In genomic region chr10:7260912-7261700, GRCh38 we compare ENCODE assay signal across 11 cellular contexts.
A peak's percentile ranks its signal among the peaks of the same experiment; 100 is the strongest.
DNase-seq lines count a peak whose midpoint lies in the region; ATAC-seq, FAIRE-seq and TF ChIP-seq lines count a peak whose summit lies in the region.
"Had no signal": no experiment of that assay in that cellular context is flagged by ENCODE, and none has a peak within 500 bp of the region (broad histone marks: within the 10 kb centered on the region; RNA-seq: fewer than 3 reads in every experiment).

No MANE protein-coding gene starts in this region.

- TF ChIP-seq EP300 in transverse colon (IDR thresholded peaks at IDR 0.05; ENCODE audit: low read depth): no peak

- no peaks in the 10 kb centered on the region for H3K9me3 Mint-ChIP-seq in activated naive CD8-positive, alpha-beta T cell treated with anti-CD3 and anti-CD28 coated beads, Interleukin-2, amount 50 U/mL, for 24 hours

- DNase-seq in Right ventricle myocardium inferior (ENCODE audit: missing footprints) (no peak), cardiac septum (ENCODE audit: low spot score) (no peak), heart left ventricle (no peak), transverse colon (no peak), pancreas (no peak), kidney glomerular epithelial cell (lab: John Stamatoyannopoulos, UW) (no peak)
- DNase-seq in activated naive CD8-positive, alpha-beta T cell treated with anti-CD3 and anti-CD28 coated beads, Interleukin-2, amount 50 U/mL, for 24 hours: no peak

- TF ChIP-seq POLR2A in heart left ventricle (IDR thresholded peaks at IDR 0.05): no peak
- no peak for TF ChIP-seq POLR2A in transverse colon (IDR thresholded peaks at IDR 0.05)

- H3K4me3 ChIP-seq in heart left ventricle: no peak overlapping the region
- no peak overlapping the region for H3K4me3 ChIP-seq in transverse colon
- no peak overlapping the region for H3K4me3 ChIP-seq in pancreas
- H3K4me3 ChIP-seq: PC-9 had no signal

- TF ChIP-seq CTCF in heart left ventricle (IDR thresholded peaks at IDR 0.05) (no peak), transverse colon (IDR thresholded peaks at IDR 0.05) (no peak), pancreas (IDR thresholded peaks at IDR 0.05) (no peak)

- intact Hi-C loops in Right ventricle myocardium inferior (cut with DNase I): loop anchor here (1.0 to 10.0 kb wide), 4 partner anchors 54 to 149 kb away; no protein-coding TSS in a partner anchor
- intact Hi-C loops in cardiac septum (cut with DNase I): loop anchor here (1.0 to 10.0 kb wide), 3 partner anchors 86 to 147 kb away; no protein-coding TSS in a partner anchor
- intact Hi-C loops in heart left ventricle (cut with DNase I): loop anchor here (1.0 to 10.0 kb wide), 9 partner anchors 71 to 150 kb away; partner anchors contain the start of gene SFMBT2 (in 1 of the 10)
- intact Hi-C loops in transverse colon (cut with DNase I; ENCODE audit: low total_unique reads): loop anchor here (10.0 kb wide), 1 partner anchor 166 kb away; no protein-coding TSS in a partner anchor
- intact Hi-C loops in pancreas (cut with DNase I): loop anchor here in 2 of 3 donors (10.0 kb wide), 2 partner anchors 144 to 154 kb away; partner anchors contain the start of gene SFMBT2 (in 1 of the 2)

- no peaks in the 10 kb centered on the region for H3K27me3 Mint-ChIP-seq in activated naive CD8-positive, alpha-beta T cell treated with anti-CD3 and anti-CD28 coated beads, Interleukin-2, amount 50 U/mL, for 24 hours
- H3K27me3 Mint-ChIP-seq: B cell had no signal

- H3K27ac Mint-ChIP-seq in activated naive CD8-positive, alpha-beta T cell treated with anti-CD3 and anti-CD28 coated beads, Interleukin-2, amount 50 U/mL, for 24 hours: peak overlapping the region; percentile 18
- H3K27ac Mint-ChIP-seq: B cell had no signal

- no peak overlapping the region for H3K4me3 Mint-ChIP-seq in activated naive CD8-positive, alpha-beta T cell treated with anti-CD3 and anti-CD28 coated beads, Interleukin-2, amount 50 U/mL, for 24 hours
- H3K4me3 Mint-ChIP-seq: B cell had no signal

- in situ Hi-C loops in transverse colon (cut with MboI; ENCODE audit: low pct_ligation_motif_present in 1 of 4, low pct_unique_long_range_greater_than_20kb in 1 of 4, low sequenced_read_pairs in 3 of 4): loop anchor here in 2 of 4 donors (10.0 kb wide), 2 partner anchors 144 to 154 kb away; partner anchors contain the start of gene SFMBT2 (in 1 of the 2)

- FAIRE-seq in pancreas (lab: Jason Lieb, UNC): no peak
- FAIRE-seq: small intestine had no signal

- 79 to 85% (median 81%) methylated on average over 14 of the region's 14 CpGs for WGBS in heart left ventricle, 4 donors
- WGBS in transverse colon (ENCODE audit: low coverage in 1 of 2), 2 donors: 87 to 88% methylated on average over 13 to 14 of the region's 14 CpGs
- 75 to 86% methylated on average over 14 of the region's 14 CpGs for WGBS in pancreas, 2 donors

- H3K36me3 Mint-ChIP-seq in activated naive CD8-positive, alpha-beta T cell treated with anti-CD3 and anti-CD28 coated beads, Interleukin-2, amount 50 U/mL, for 24 hours (ENCODE audit: low read depth): peaks cover 5% of the 10 kb centered on the region

- peak; percentile 15 for ATAC-seq in Right ventricle myocardium inferior
- peak; percentile 29 for ATAC-seq in activated naive CD8-positive, alpha-beta T cell treated with anti-CD3 and anti-CD28 coated beads, Interleukin-2, amount 50 U/mL, for 24 hours
- peak in 1 of 4 donors; percentile 1 for ATAC-seq in heart left ventricle
- no peak for ATAC-seq in pancreas
- no peak for ATAC-seq in GM21717 (IDR thresholded peaks at IDR 0.05; ENCODE audit: unreplicated experiment)

- H3K4me1 ChIP-seq in heart left ventricle: peaks cover 3 to 55% (median 26%) of the 10 kb centered on the region in 12 donors
- peaks cover 3 to 9% (median 9%) of the 10 kb centered on the region in 4 donors for H3K4me1 ChIP-seq in transverse colon
- H3K4me1 ChIP-seq in pancreas: peaks cover 0 to 3% (median 0%) of the 10 kb centered on the region in 3 donors

- H3K27ac ChIP-seq in heart left ventricle (peak overlapping the region; percentile 17 to 72 (median 58)), transverse colon (peak overlapping the region; percentile 22 to 59 (median 43)), pancreas (no peak overlapping the region)
- H3K27ac ChIP-seq: PC-9 had no signal

- peaks cover 59% of the 10 kb centered on the region for H3K4me1 Mint-ChIP-seq in activated naive CD8-positive, alpha-beta T cell treated with anti-CD3 and anti-CD28 coated beads, Interleukin-2, amount 50 U/mL, for 24 hours

- H3K27me3 ChIP-seq in heart left ventricle: no peaks in the 10 kb centered on the region
- no peaks in the 10 kb centered on the region for H3K27me3 ChIP-seq in transverse colon
- no peaks in the 10 kb centered on the region for H3K27me3 ChIP-seq in pancreas

- H3K36me3 ChIP-seq in heart left ventricle (peaks cover 0 to 5% (median 0%) of the 10 kb centered on the region in 9 donors), transverse colon (no peaks in the 10 kb centered on the region), pancreas (no peaks in the 10 kb centered on the region)

- H3K9me3 ChIP-seq in heart left ventricle: no peaks in the 10 kb centered on the region
- H3K9me3 ChIP-seq in transverse colon: no peaks in the 10 kb centered on the region
- H3K9me3 ChIP-seq in pancreas: no peaks in the 10 kb centered on the region

Comparison
In these comparisons a context has a peak if more than half of its experiments do, and no peak if none do; other contexts are left out.
1. ATAC-seq: peak in Right ventricle myocardium inferior (single experiment) and activated naive CD8-positive, alpha-beta T cell treated with anti-CD3 and anti-CD28 coated beads, Interleukin-2, amount 50 U/mL, for 24 hours (single experiment); none in pancreas (0 of 4) and GM21717 (single experiment).
2. H3K27ac ChIP-seq: peak in heart left ventricle (12 of 12) and transverse colon (4 of 4); none in pancreas (0 of 4).